In the genomic region with DNA sequence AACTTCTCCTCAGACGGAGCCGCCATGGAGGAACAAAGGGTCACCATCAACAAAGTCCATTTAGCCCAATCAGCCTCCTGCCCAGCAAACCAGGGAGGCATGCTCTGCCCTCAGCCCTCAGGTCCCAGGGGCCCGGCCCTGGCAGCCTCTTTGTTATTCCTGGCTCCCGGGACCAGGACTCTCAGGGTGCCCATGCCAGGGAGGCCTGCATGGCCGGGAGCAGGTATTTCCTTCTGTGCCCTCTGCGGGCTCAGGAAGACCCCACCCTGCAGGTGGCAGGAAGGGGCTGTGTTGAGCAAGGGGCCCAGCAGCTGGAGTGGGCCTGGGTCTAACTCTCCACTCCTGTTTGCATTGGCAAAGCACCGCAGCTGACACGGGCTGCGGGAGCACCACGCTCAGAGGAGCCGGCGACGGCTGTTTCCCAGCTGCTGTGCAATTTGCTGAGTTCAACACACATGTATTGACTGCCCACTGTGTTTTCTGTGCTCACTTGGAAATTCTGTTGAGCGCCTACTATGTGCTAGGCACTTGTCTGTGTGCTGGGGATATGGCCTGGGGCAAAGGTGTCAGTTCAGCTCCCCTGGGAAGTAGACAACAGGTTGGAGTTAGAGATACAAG, we compare ENCODE assay signal across 10 cellular contexts. TPM values are rescaled to one million over a fixed set of nuclear protein-coding genes. Genes with fewer than 3 reads are reported as not detected.
A peak's percentile ranks its signal among the peaks of the same experiment; 100 is the strongest.
DNase-seq lines count a peak whose midpoint lies in the region; ATAC-seq, FAIRE-seq and TF ChIP-seq lines count a peak whose summit lies in the region.
"Not testable (repeated sequence)": the region's sequence is repeated elsewhere in the genome, so short reads cannot be mapped to it uniquely, and the experiment has no call there.
"Had no signal": no experiment of that assay in that cellular context is flagged by ENCODE, and none has a peak within 500 bp of the region (broad histone marks: within the 10 kb centered on the region; RNA-seq: fewer than 3 reads in every experiment).

No MANE protein-coding gene starts in this region.

- not testable (repeated sequence) for H4K20me1 ChIP-seq in BLaER1; osteoblast (ENCODE audit: insufficient read depth, low read length)

- not testable (repeated sequence) for H3K18ac ChIP-seq in mesenchymal stem cell (ENCODE audit: low read depth in 1 of 2, low read length in 2 of 2)

- H3K27ac Mint-ChIP-seq in T-helper 17 cell = peak overlapping the region; percentile 47
- H3K27ac Mint-ChIP-seq in endodermal cell = peak overlapping the region; percentile 29

- H3K4me2 ChIP-seq in BLaER1 = peak overlapping the region; percentile 65
- not testable (repeated sequence) for H3K4me2 ChIP-seq in mesenchymal stem cell (ENCODE audit: low read length, poor library complexity, severe bottlenecking)
- H3K4me2 ChIP-seq in osteoblast (ENCODE audit: insufficient read depth, low read length) = peak overlapping the region; percentile 24

- H3K79me2 ChIP-seq in osteoblast (ENCODE audit: insufficient read depth, low read length) = not testable (repeated sequence)

- H3K9ac ChIP-seq in BLaER1; endodermal cell (ENCODE audit: extremely low read depth, low read length, poor library complexity, severe bottlenecking); kidney (ENCODE audit: low read length in 2 of 2); mesenchymal stem cell (ENCODE audit: low read length): not testable (repeated sequence)

- not testable (repeated sequence) for H3K14ac ChIP-seq in mesenchymal stem cell (ENCODE audit: low read length in 2 of 2)

- not testable (repeated sequence) for H2BK15ac ChIP-seq in mesenchymal stem cell (ENCODE audit: low read depth, poor library complexity, severe bottlenecking)

- DNase-seq in MG63 (peak; percentile 39), kidney (peak; percentile 60), osteoblast (ENCODE audit: insufficient read length, low spot score, missing footprints) (peak; percentile 76)
- DNase-seq in T-helper 17 cell; endodermal cell; mesenchymal stem cell; urothelium cell line (ENCODE audit: low spot score): not testable (repeated sequence)

- not testable (repeated sequence) for H2AK5ac ChIP-seq in mesenchymal stem cell (ENCODE audit: low read length, severe bottlenecking)

- not testable (repeated sequence) for H2BK5ac ChIP-seq in mesenchymal stem cell (ENCODE audit: low read depth, low read length, poor library complexity, severe bottlenecking)

- not testable (repeated sequence) for H3K4me3 ChIP-seq in BLaER1; MG63; endodermal cell (ENCODE audit: low read length); kidney (ENCODE audit: low read length in 2 of 2); mesenchymal stem cell (ENCODE audit: insufficient read depth in 1 of 2, low read depth in 1 of 2, low read length in 2 of 2); osteoblast (ENCODE audit: insufficient read depth, low read length)

- not testable (repeated sequence) for ATAC-seq in T-helper 17 cell

- not testable (repeated sequence) for H3K9me3 Mint-ChIP-seq in endodermal cell

- not testable (repeated sequence) for FAIRE-seq in kidney (lab: Jason Lieb, UNC)
- peak; percentile 20 for FAIRE-seq in urothelium cell line (lab: Jason Lieb, UNC)

- H3K4me1 Mint-ChIP-seq in T-helper 17 cell = not testable (repeated sequence)
- peaks cover 16% of the 10 kb centered on the region for H3K4me1 Mint-ChIP-seq in endodermal cell

- H2BK120ac ChIP-seq in mesenchymal stem cell (ENCODE audit: low read depth, low read length) = not testable (repeated sequence)

- intact Hi-C loops in kidney (cut with DNase I) = not testable (repeated sequence)

- not testable (repeated sequence) for H3K36me3 Mint-ChIP-seq in T-helper 17 cell (ENCODE audit: low read depth); endodermal cell (ENCODE audit: low read depth)

- H2AFZ ChIP-seq in mesenchymal stem cell (ENCODE audit: low read depth, low read length); osteoblast (ENCODE audit: low read length): not testable (repeated sequence)

- H4K91ac ChIP-seq in mesenchymal stem cell (ENCODE audit: low read length) = peak overlapping the region; percentile 50

- not testable (repeated sequence) for H4K8ac ChIP-seq in mesenchymal stem cell (ENCODE audit: low read length)

- H3K27me3 Mint-ChIP-seq in T-helper 17 cell; endodermal cell (ENCODE audit: insufficient read depth): not testable (repeated sequence)

- not testable (repeated sequence) for H3K23ac ChIP-seq in mesenchymal stem cell (ENCODE audit: low read length in 2 of 2)

- H3K4me3 Mint-ChIP-seq in T-helper 17 cell, endodermal cell: not testable (repeated sequence)

- H3K4ac ChIP-seq in mesenchymal stem cell (ENCODE audit: low read depth in 1 of 2, low read length in 2 of 2) = not testable (repeated sequence)

- H3K27me3 ChIP-seq in BLaER1; MG63; endodermal cell (ENCODE audit: control insufficient read depth, insufficient read depth, low read length, poor library complexity, severe bottlenecking); mesenchymal stem cell (ENCODE audit: control insufficient read depth in 1 of 2, insufficient read depth in 1 of 2, low read length in 2 of 2); osteoblast (ENCODE audit: insufficient read depth, low read length): not testable (repeated sequence)

- WGBS in endodermal cell (ENCODE audit: insufficient coverage in 1 of 2, insufficient read length in 1 of 2), 2 experiments = 90 to 97% methylated on average over 8 to 12 of the region's 14 CpGs
- WGBS in mesenchymal stem cell = 85% methylated on average over 12 of the region's 14 CpGs

- not testable (repeated sequence) for TF ChIP-seq CTCF in endodermal cell (conservative IDR thresholded peaks at IDR 0.05); kidney (IDR thresholded peaks at IDR 0.05; ENCODE audit: borderline replicate concordance, extremely low read depth, insufficient read depth); osteoblast (IDR thresholded peaks at IDR 0.05; ENCODE audit: extremely low read depth, low read depth, low read length)

- not testable (repeated sequence) for H3K9me3 ChIP-seq in BLaER1; MG63; T-helper 17 cell (ENCODE audit: control insufficient read depth, low read length, poor library complexity, severe bottlenecking); endodermal cell (ENCODE audit: control insufficient read depth, low read length); kidney (ENCODE audit: control insufficient read depth in 1 of 2, low read length in 2 of 2); mesenchymal stem cell (ENCODE audit: control insufficient read depth, low read length); osteoblast (ENCODE audit: low read depth, low read length)

- H2BK12ac ChIP-seq in mesenchymal stem cell (ENCODE audit: low read length in 2 of 2) = not testable (repeated sequence)

- not testable (repeated sequence) for H3K79me1 ChIP-seq in mesenchymal stem cell (replicated peaks; ENCODE audit: low read length, poor library complexity, severe bottlenecking)

- not testable (repeated sequence) for H3K27ac ChIP-seq in BLaER1; endodermal cell (ENCODE audit: low read depth, low read length); kidney (ENCODE audit: low read depth in 2 of 2, low read length in 2 of 2); mesenchymal stem cell (ENCODE audit: low read length, poor library complexity, severe bottlenecking); osteoblast (ENCODE audit: low read depth, low read length)

- peaks cover 92% of the 10 kb centered on the region for H3K4me1 ChIP-seq in BLaER1
- not testable (repeated sequence) for H3K4me1 ChIP-seq in endodermal cell (ENCODE audit: control insufficient read depth, insufficient read depth, low read length); kidney (ENCODE audit: control insufficient read depth in 1 of 2, insufficient read depth in 1 of 2, low read depth in 1 of 2, low read length in 2 of 2)
- H3K4me1 ChIP-seq in mesenchymal stem cell (ENCODE audit: control insufficient read depth, insufficient read depth, low read depth, low read length) = peaks cover 16% of the 10 kb centered on the region
- H3K4me1 ChIP-seq in osteoblast (ENCODE audit: insufficient read depth, low read length) = peaks cover 14% of the 10 kb centered on the region

- H3K36me3 ChIP-seq in BLaER1; MG63; endodermal cell (ENCODE audit: control insufficient read depth, insufficient read depth, low read length); kidney (ENCODE audit: control insufficient read depth in 1 of 2, insufficient read depth in 2 of 2, low read length in 2 of 2); mesenchymal stem cell (ENCODE audit: control insufficient read depth in 1 of 2, insufficient read depth in 2 of 2, low read depth in 1 of 2, low read length in 2 of 2); osteoblast (ENCODE audit: insufficient read depth, low read length): not testable (repeated sequence)

RNA-seq across cellular contexts. Expression of a gene that starts 33.2 kb away (rescaled TPM):
- total RNA-seq in MG63 (2014; rRNA removed; shearing (Covaris generic); ENCODE audit: low replicate concordance) = not detected in 2 replicates
- total RNA-seq in T-helper 17 cell (1 to 10 TPM in 1 of 2 donors, not detected in 1; 1.1 TPM), endodermal cell (1 to 10 TPM in 1 of 2 donors, under 1 TPM in 1; 0.97 to 1.6 TPM), kidney (1.4 TPM), osteoblast (not detected in 2 replicates)
- polyA plus RNA-seq in endodermal cell (2013, experiment 1 of 2) = 0.21 TPM
- polyA plus RNA-seq in endodermal cell (2013, experiment 2 of 2) = 0.33 TPM
- not detected for polyA plus RNA-seq in kidney (ENCODE audit: insufficient read depth, low read depth, low replicate concordance)
- not detected for polyA plus RNA-seq in mesenchymal stem cell (2013, experiment 1 of 2)
- not detected for polyA plus RNA-seq in mesenchymal stem cell (2013, experiment 2 of 2)
- total RNA-seq: CD4-positive, alpha-beta memory T cell; GM23248 had no signal
- polyA plus RNA-seq: GM23248 had no signal

RNA-seq across cellular contexts. Expression of a gene that starts 37.2 kb away (rescaled TPM):
- total RNA-seq in MG63 (2014; rRNA removed; shearing (Covaris generic); ENCODE audit: low replicate concordance) = 139 and 143 TPM in 2 replicates
- total RNA-seq in T-helper 17 cell (100 to 1,000 TPM; 268 to 269 TPM), endodermal cell (100 to 1,000 TPM; 154 to 155 TPM), kidney (250 TPM), osteoblast (120 and 149 TPM in 2 replicates)
- 126 TPM for polyA plus RNA-seq in endodermal cell (2013, experiment 1 of 2)
- polyA plus RNA-seq in endodermal cell (2013, experiment 2 of 2) = 112 TPM
- 120 TPM for polyA plus RNA-seq in kidney (ENCODE audit: insufficient read depth, low read depth, low replicate concordance)
- 112 TPM for polyA plus RNA-seq in mesenchymal stem cell (2013, experiment 1 of 2)
- 112 TPM for polyA plus RNA-seq in mesenchymal stem cell (2013, experiment 2 of 2)
